ENCODE assay signal across 8 cellular contexts in genomic region chr22:40951795-40952602, GRCh38. TPM values are rescaled to one million over a fixed set of nuclear protein-coding genes. Genes with fewer than 3 reads are reported as not detected.
DNase-seq lines count a peak whose midpoint lies in the region; TF ChIP-seq lines count a peak whose summit lies in the region.

No MANE protein-coding gene starts in this region.

- H3K27ac ChIP-seq in endodermal cell (ENCODE audit: low read depth, low read length) (peak overlapping the region; percentile 52), osteoblast (ENCODE audit: low read depth, low read length) (peak overlapping the region; percentile 92)

- no peaks in the 10 kb centered on the region for H3K4me1 ChIP-seq in endodermal cell (ENCODE audit: control insufficient read depth, insufficient read depth, low read length)
- peaks cover 17% of the 10 kb centered on the region for H3K4me1 ChIP-seq in osteoblast (ENCODE audit: insufficient read depth, low read length)

- H3K9me3 ChIP-seq in endodermal cell (ENCODE audit: control insufficient read depth, low read length) (no peaks in the 10 kb centered on the region), osteoblast (ENCODE audit: low read depth, low read length) (no peaks in the 10 kb centered on the region)

- H3K9me3 Mint-ChIP-seq in endodermal cell: no peaks in the 10 kb centered on the region

- H3K27ac Mint-ChIP-seq in endodermal cell: peak overlapping the region; percentile 99

- H3K36me3 ChIP-seq in endodermal cell (ENCODE audit: control insufficient read depth, insufficient read depth, low read length) (peaks cover 31% of the 10 kb centered on the region), osteoblast (ENCODE audit: insufficient read depth, low read length) (peaks cover 32% of the 10 kb centered on the region)

- peak overlapping the region; percentile 64 for H3K9ac ChIP-seq in endodermal cell (ENCODE audit: extremely low read depth, low read length, poor library complexity, severe bottlenecking)

- H2AFZ ChIP-seq in osteoblast (ENCODE audit: low read length): peak overlapping the region; percentile 75

- peaks cover 22% of the 10 kb centered on the region for H3K36me3 Mint-ChIP-seq in endodermal cell (ENCODE audit: low read depth)

- peak; percentile 21 for DNase-seq in SIG-M5 treated with dmso at 0.1 percent for 504 hours (lab: John Stamatoyannopoulos, UW; ENCODE audit: unreplicated experiment)
- DNase-seq in SIG-M5 (lab: John Stamatoyannopoulos, UW): no peak
- peak; percentile 64 for DNase-seq in OCI-M1 (lab: John Stamatoyannopoulos, UW)
- DNase-seq in endodermal cell: no peak
- DNase-seq in osteoblast (ENCODE audit: insufficient read length, low spot score, missing footprints): no peak
- no peak for DNase-seq in stimulated activated naive CD4-positive, alpha-beta T cell treated with Interleukin-2 at 50 U/mL for 16 hours (lab: John Stamatoyannopoulos, UW)
- no peak for DNase-seq in activated gamma-delta T cell treated with Interleukin-2 at 50 U/mL for 16 hours
- no peak for DNase-seq in SKM-1 treated with dmso at 0.1 percent for 144 hours (lab: John Stamatoyannopoulos, UW; ENCODE audit: unreplicated experiment)

- H3K4me3 Mint-ChIP-seq in endodermal cell: peak overlapping the region; percentile 97

- H3K4me2 ChIP-seq in osteoblast (ENCODE audit: insufficient read depth, low read length): peak overlapping the region; percentile 98

- H3K27me3 Mint-ChIP-seq in endodermal cell (ENCODE audit: insufficient read depth): no peaks in the 10 kb centered on the region

- H4K20me1 ChIP-seq in osteoblast (ENCODE audit: insufficient read depth, low read length): no peaks in the 10 kb centered on the region

- no peak for TF ChIP-seq CTCF in endodermal cell (conservative IDR thresholded peaks at IDR 0.05)
- no peak for TF ChIP-seq CTCF in osteoblast (IDR thresholded peaks at IDR 0.05; ENCODE audit: extremely low read depth, low read depth, low read length)

- H3K4me3 ChIP-seq in endodermal cell (ENCODE audit: low read length): peak overlapping the region; percentile 89
- H3K4me3 ChIP-seq in osteoblast (ENCODE audit: insufficient read depth, low read length): peak overlapping the region; percentile 99

- H3K79me2 ChIP-seq in osteoblast (ENCODE audit: insufficient read depth, low read length): peaks cover 56% of the 10 kb centered on the region

- H3K4me1 Mint-ChIP-seq in endodermal cell: peaks cover 10% of the 10 kb centered on the region

- WGBS in endodermal cell (ENCODE audit: insufficient coverage in 1 of 2, insufficient read length in 1 of 2), 2 experiments: 7 to 11% methylated on average over 14 to 20 of the region's 21 CpGs

- H3K27me3 ChIP-seq in endodermal cell (ENCODE audit: control insufficient read depth, insufficient read depth, low read length, poor library complexity, severe bottlenecking): no peaks in the 10 kb centered on the region
- H3K27me3 ChIP-seq in osteoblast (ENCODE audit: insufficient read depth, low read length): no peaks in the 10 kb centered on the region

RNA-seq across cellular contexts. Expression of gene RBX1, which starts 0.8 kb away (rescaled TPM):
- total RNA-seq in endodermal cell (10 to 100 TPM; 64.1 to 64.6 TPM), osteoblast (28.2 and 38.3 TPM in 2 replicates)
- 94.0 TPM for polyA plus RNA-seq in endodermal cell (2013, experiment 1 of 2)
- polyA plus RNA-seq in endodermal cell (2013, experiment 2 of 2): 96.2 TPM

Comparison
In these comparisons a context has a peak if more than half of its experiments do, and no peak if none do; other contexts are left out.
1. DNase-seq: peak in SIG-M5 treated with dmso at 0.1 percent for 504 hours (single experiment) and OCI-M1 (single experiment); none in SIG-M5 (single experiment), endodermal cell (single experiment), osteoblast (single experiment), stimulated activated naive CD4-positive, alpha-beta T cell treated with Interleukin-2 at 50 U/mL for 16 hours (single experiment), activated gamma-delta T cell treated with Interleukin-2 at 50 U/mL for 16 hours (single experiment) and SKM-1 treated with dmso at 0.1 percent for 144 hours (single experiment).